Comparison of ENCODE assay signal across 16 cellular contexts in genomic region chr3:249587-250262, GRCh38. TPM values are rescaled to one million over a fixed set of nuclear protein-coding genes. Genes with fewer than 3 reads are reported as not detected.
DNase-seq lines count a peak whose midpoint lies in the region; ATAC-seq and TF ChIP-seq lines count a peak whose summit lies in the region.
"Had no signal": no experiment of that assay in that cellular context is flagged by ENCODE, and none has a peak within 500 bp of the region (broad histone marks: within the 10 kb centered on the region; RNA-seq: fewer than 3 reads in every experiment).

No MANE protein-coding gene starts in this region.

- TF ChIP-seq CTCF in RWPE2 (IDR thresholded peaks at IDR 0.05; ENCODE audit: poor library complexity, severe bottlenecking) (no peak), epithelial cell of esophagus (IDR thresholded peaks at IDR 0.05; ENCODE audit: insufficient read depth, low read depth, low read length, missing control alignments) (no peak), nephron (IDR thresholded peaks at IDR 0.05; ENCODE audit: unreplicated experiment in 3 of 3) (no peak)

- H3K4me2 ChIP-seq in BLaER1 = peak overlapping the region; percentile 66

- peaks cover 14% of the 10 kb centered on the region for H3K4me1 Mint-ChIP-seq in nephron
- H3K4me1 Mint-ChIP-seq in natural killer cell treated with Interleukin-12 subunit alpha and Interleukin-12 subunit beta and Interleukin-15 and Interleukin-18, amount 100 ng/mL, for 72 hours (ENCODE audit: low read depth in 2 of 2) = no peaks in the 10 kb centered on the region
- H3K4me1 Mint-ChIP-seq: CD14-positive monocyte had no signal

- H4K20me1 ChIP-seq in BLaER1 = no peaks in the 10 kb centered on the region

- DNase-seq in RWPE2 (ENCODE audit: low spot score) (no peak), epithelial cell of esophagus (ENCODE audit: low read depth) (peak; percentile 58), hypothalamus (lab: John Stamatoyannopoulos, UW) (no peak), GF-D8 (lab: John Stamatoyannopoulos, UW) (no peak), HUDEP-2 (lab: John Stamatoyannopoulos, UW; ENCODE audit: unreplicated experiment in 76 of 76) (no peak)
- DNase-seq in natural killer cell treated with Interleukin-12 subunit alpha and Interleukin-12 subunit beta and Interleukin-15 and Interleukin-18, amount 100 ng/mL, for 72 hours (ENCODE audit: low spot score) = no peak
- DNase-seq: ACHN; Caco-2; CD8-positive, alpha-beta T cell; GOT3; H9 had no signal

- no peak overlapping the region for H3K4me3 Mint-ChIP-seq in nephron
- H3K4me3 Mint-ChIP-seq in natural killer cell treated with Interleukin-12 subunit alpha and Interleukin-12 subunit beta and Interleukin-15 and Interleukin-18, amount 100 ng/mL, for 72 hours = no peak overlapping the region
- H3K4me3 Mint-ChIP-seq: CD14-positive monocyte; CD8-positive, alpha-beta T cell; H9 had no signal

- H3K9ac ChIP-seq in BLaER1 = no peak overlapping the region

- H3K4me1 ChIP-seq in BLaER1 (peaks cover 44% of the 10 kb centered on the region), RWPE2 (ENCODE audit: insufficient read depth, poor library complexity, severe bottlenecking) (no peaks in the 10 kb centered on the region)

- no peaks in the 10 kb centered on the region for H3K27me3 Mint-ChIP-seq in nephron (ENCODE audit: low read depth)
- H3K27me3 Mint-ChIP-seq in natural killer cell treated with Interleukin-12 subunit alpha and Interleukin-12 subunit beta and Interleukin-15 and Interleukin-18, amount 100 ng/mL, for 72 hours = no peaks in the 10 kb centered on the region

- H3K27me3 ChIP-seq in BLaER1 (no peaks in the 10 kb centered on the region), RWPE2 (ENCODE audit: insufficient read depth, poor library complexity, severe bottlenecking) (no peaks in the 10 kb centered on the region)

- H3K4me3 ChIP-seq in BLaER1 (no peak overlapping the region), RWPE2 (ENCODE audit: severe bottlenecking) (no peak overlapping the region), epithelial cell of esophagus (ENCODE audit: low read length) (no peak overlapping the region)

- peak; percentile 31; the same call in 1 of the 3 replicates for ATAC-seq in RWPE2 (ENCODE audit: low read depth)
- ATAC-seq in natural killer cell treated with Interleukin-12 subunit alpha and Interleukin-12 subunit beta and Interleukin-15 and Interleukin-18, amount 100 ng/mL, for 72 hours = no peak
- ATAC-seq: CD8-positive, alpha-beta T cell had no signal

- H3K36me3 ChIP-seq in BLaER1 (no peaks in the 10 kb centered on the region), RWPE2 (ENCODE audit: low read depth) (no peaks in the 10 kb centered on the region)

- no peaks in the 10 kb centered on the region for H3K9me3 Mint-ChIP-seq in nephron
- H3K9me3 Mint-ChIP-seq in natural killer cell treated with Interleukin-12 subunit alpha and Interleukin-12 subunit beta and Interleukin-15 and Interleukin-18, amount 100 ng/mL, for 72 hours = peaks cover 6% of the 10 kb centered on the region
- H3K9me3 Mint-ChIP-seq: H9 had no signal

- H3K27ac Mint-ChIP-seq in nephron = peak overlapping the region in 2 of 3 experiments; percentile 27 to 34
- no peak overlapping the region for H3K27ac Mint-ChIP-seq in natural killer cell treated with Interleukin-12 subunit alpha and Interleukin-12 subunit beta and Interleukin-15 and Interleukin-18, amount 100 ng/mL, for 72 hours
- H3K27ac Mint-ChIP-seq: CD14-positive monocyte; CD8-positive, alpha-beta T cell had no signal

- no peaks in the 10 kb centered on the region for H3K36me3 Mint-ChIP-seq in nephron (ENCODE audit: low read depth)
- no peaks in the 10 kb centered on the region for H3K36me3 Mint-ChIP-seq in natural killer cell treated with Interleukin-12 subunit alpha and Interleukin-12 subunit beta and Interleukin-15 and Interleukin-18, amount 100 ng/mL, for 72 hours
- H3K36me3 Mint-ChIP-seq: CD14-positive monocyte; CD8-positive, alpha-beta T cell had no signal

- H3K9me3 ChIP-seq in BLaER1 (peaks cover 13% of the 10 kb centered on the region; the same call in 1 of the 2 replicates), RWPE2 (ENCODE audit: severe bottlenecking) (no peaks in the 10 kb centered on the region)
- H3K9me3 ChIP-seq: Caco-2 had no signal

- H3K27ac ChIP-seq in BLaER1 = no peak overlapping the region
- no peak overlapping the region for H3K27ac ChIP-seq in RWPE2 (ENCODE audit: poor library complexity, severe bottlenecking)

RNA-seq across cellular contexts. Expression of gene CHL1, which starts 53.2 kb away (rescaled TPM):
- not detected for total RNA-seq in natural killer cell treated with Interleukin-12 subunit alpha and Interleukin-12 subunit beta and Interleukin-15 and Interleukin-18, amount 100 ng/mL, for 72 hours
- total RNA-seq: A172; Caco-2; CD8-positive, alpha-beta T cell; H9; HT1080 had no signal

Comparison
In these comparisons a context has a peak if more than half of its experiments do, and no peak if none do; other contexts are left out.
1. H3K27ac Mint-ChIP-seq: peak in nephron (2 of 3); none in natural killer cell treated with Interleukin-12 subunit alpha and Interleukin-12 subunit beta and Interleukin-15 and Interleukin-18, amount 100 ng/mL, for 72 hours (0 of 2).